ENCODE assay signal across 14 cellular contexts in genomic region chr9:2810424-2811075, GRCh38. TPM values are rescaled to one million over a fixed set of nuclear protein-coding genes. Genes with fewer than 3 reads are reported as not detected.
A peak's percentile ranks its signal among the peaks of the same experiment; 100 is the strongest.
DNase-seq lines count a peak whose midpoint lies in the region; ATAC-seq and TF ChIP-seq lines count a peak whose summit lies in the region.
"Had no signal": no experiment of that assay in that cellular context is flagged by ENCODE, and none has a peak within 500 bp of the region (broad histone marks: within the 10 kb centered on the region; RNA-seq: fewer than 3 reads in every experiment).

No MANE protein-coding gene starts in this region.

- H3K9me3 Mint-ChIP-seq in stimulated activated naive B cell treated with anti-CD40 and anti-IgM and Interleukin-4, amounts not matched to agents 10 μg/mL and 1 μg/mL and 100 μg/mL, for 72 hours, result no peaks in the 10 kb centered on the region
- no peaks in the 10 kb centered on the region for H3K9me3 Mint-ChIP-seq in activated CD8-positive, alpha-beta T cell treated with anti-CD3 and anti-CD28 coated beads for 36 hours
- H3K9me3 Mint-ChIP-seq: CD4-positive, alpha-beta memory T cell; naive B cell had no signal

- peaks cover 32 to 61% of the 10 kb centered on the region in 2 donors for H3K36me3 Mint-ChIP-seq in stimulated activated naive B cell treated with anti-CD40 and anti-IgM and Interleukin-4, amounts not matched to agents 10 μg/mL and 1 μg/mL and 100 μg/mL, for 72 hours
- H3K36me3 Mint-ChIP-seq in activated CD8-positive, alpha-beta T cell treated with anti-CD3 and anti-CD28 coated beads for 36 hours (ENCODE audit: low read depth), result peaks cover 68% of the 10 kb centered on the region

- no peak for TF ChIP-seq CTCF in activated CD8-positive, alpha-beta T cell treated with anti-CD3 and anti-CD28 coated beads for 36 hours (IDR thresholded peaks at IDR 0.05)

- peak overlapping the region; percentile 14; the same call in 1 of the 2 replicates for H3K4me3 ChIP-seq in HUES48 (ENCODE audit: low read depth, low read length)
- no peak overlapping the region for H3K4me3 ChIP-seq in H7 (ENCODE audit: insufficient read depth, low read depth, low read length)

- CTCF ChIA-PET in activated CD8-positive, alpha-beta T cell treated with anti-CD3 and anti-CD28 coated beads for 36 hours (lab: Charles Lee), result no interaction called here

- intact Hi-C loops in activated CD8-positive, alpha-beta T cell treated with anti-CD3 and anti-CD28 coated beads for 36 hours (cut with micrococcal nuclease), result no loop called here

- peak; percentile 69 for DNase-seq in amniotic epithelial cell (ENCODE audit: low read depth)
- DNase-seq in iris pigment epithelial cell (ENCODE audit: low read depth), result peak; percentile 66
- DNase-seq in stimulated activated naive B cell treated with anti-CD40 and anti-IgM and Interleukin-4, amounts not matched to agents 10 μg/mL and 1 μg/mL and 100 μg/mL, for 72 hours, result no peak
- DNase-seq in activated CD8-positive, alpha-beta T cell treated with anti-CD3 and anti-CD28 coated beads for 36 hours, result no peak
- no peak for DNase-seq in dedifferentiated amniotic fluid mesenchymal stem cell (ENCODE audit: extremely low spot score)
- no peak for DNase-seq in H7
- DNase-seq: activated CD8-positive, alpha-beta memory T cell treated with anti-CD3 and anti-CD28 coated beads, Interleukin-2, amount 10 ng/mL, durations not matched to agents 7 days and 5 days; activated naive CD4-positive, alpha-beta T cell treated with anti-CD3 and anti-CD28 coated beads, Interleukin-2, amount 50 U/mL, for 16 hours; CD4-positive, alpha-beta memory T cell; naive B cell; NCI-H2081; NCI-H774 had no signal

- H3K27me3 ChIP-seq in HUES48 (ENCODE audit: control insufficient read depth, insufficient read depth, low read length) (no peaks in the 10 kb centered on the region), H7 (ENCODE audit: control insufficient read depth, insufficient read depth, low read length) (no peaks in the 10 kb centered on the region)

- peak overlapping the region; percentile 25 for H3K27ac Mint-ChIP-seq in stimulated activated naive B cell treated with anti-CD40 and anti-IgM and Interleukin-4, amounts not matched to agents 10 μg/mL and 1 μg/mL and 100 μg/mL, for 72 hours
- no peak overlapping the region for H3K27ac Mint-ChIP-seq in activated CD8-positive, alpha-beta T cell treated with anti-CD3 and anti-CD28 coated beads for 36 hours
- H3K27ac Mint-ChIP-seq: activated CD8-positive, alpha-beta memory T cell treated with anti-CD3 and anti-CD28 coated beads, Interleukin-2, amount 10 ng/mL, durations not matched to agents 7 days and 5 days had no signal

- no peak for ATAC-seq in stimulated activated naive B cell treated with anti-CD40 and anti-IgM and Interleukin-4, amounts not matched to agents 10 μg/mL and 1 μg/mL and 100 μg/mL, for 72 hours (replicated peaks)
- no peak for ATAC-seq in activated CD8-positive, alpha-beta T cell treated with anti-CD3 and anti-CD28 coated beads for 36 hours
- no peak for ATAC-seq in HG03521 (IDR thresholded peaks at IDR 0.05; ENCODE audit: unreplicated experiment)
- ATAC-seq: activated CD8-positive, alpha-beta memory T cell treated with anti-CD3 and anti-CD28 coated beads, Interleukin-2, amount 10 ng/mL, durations not matched to agents 7 days and 5 days had no signal

- peak overlapping the region; percentile 6; the same call in 1 of the 2 replicates for H3K9ac ChIP-seq in HUES48 (ENCODE audit: low read depth, low read length)

- H3K27ac ChIP-seq in HUES48 (ENCODE audit: low read depth, low read length), result peak overlapping the region; percentile 99

- no peaks in the 10 kb centered on the region for H3K4me1 Mint-ChIP-seq in stimulated activated naive B cell treated with anti-CD40 and anti-IgM and Interleukin-4, amounts not matched to agents 10 μg/mL and 1 μg/mL and 100 μg/mL, for 72 hours
- H3K4me1 Mint-ChIP-seq in activated CD8-positive, alpha-beta T cell treated with anti-CD3 and anti-CD28 coated beads for 36 hours (ENCODE audit: low read depth), result peaks cover 3% of the 10 kb centered on the region
- H3K4me1 Mint-ChIP-seq: naive B cell had no signal

- H3K36me3 ChIP-seq in HUES48 (ENCODE audit: control insufficient read depth, insufficient read depth, low read length), result peaks cover 63% of the 10 kb centered on the region
- peaks cover 5% of the 10 kb centered on the region; the same call in 1 of the 2 replicates for H3K36me3 ChIP-seq in H7 (replicated peaks; ENCODE audit: control insufficient read depth, insufficient read depth, low read length)

- no peaks in the 10 kb centered on the region for H3K27me3 Mint-ChIP-seq in stimulated activated naive B cell treated with anti-CD40 and anti-IgM and Interleukin-4, amounts not matched to agents 10 μg/mL and 1 μg/mL and 100 μg/mL, for 72 hours
- no peaks in the 10 kb centered on the region for H3K27me3 Mint-ChIP-seq in activated CD8-positive, alpha-beta T cell treated with anti-CD3 and anti-CD28 coated beads for 36 hours
- H3K27me3 Mint-ChIP-seq: activated CD8-positive, alpha-beta memory T cell treated with anti-CD3 and anti-CD28 coated beads, Interleukin-2, amount 10 ng/mL, durations not matched to agents 7 days and 5 days; CD4-positive, alpha-beta memory T cell; naive B cell had no signal

- no peaks in the 10 kb centered on the region for H3K9me3 ChIP-seq in HUES48 (ENCODE audit: control insufficient read depth, insufficient read depth, low read length)

- H3K4me1 ChIP-seq in HUES48 (ENCODE audit: control insufficient read depth, insufficient read depth, low read length), result peaks cover 68% of the 10 kb centered on the region

- no peak overlapping the region for H3K4me3 Mint-ChIP-seq in stimulated activated naive B cell treated with anti-CD40 and anti-IgM and Interleukin-4, amounts not matched to agents 10 μg/mL and 1 μg/mL and 100 μg/mL, for 72 hours
- no peak overlapping the region for H3K4me3 Mint-ChIP-seq in activated CD8-positive, alpha-beta T cell treated with anti-CD3 and anti-CD28 coated beads for 36 hours
- H3K4me3 Mint-ChIP-seq: activated CD8-positive, alpha-beta memory T cell treated with anti-CD3 and anti-CD28 coated beads, Interleukin-2, amount 10 ng/mL, durations not matched to agents 7 days and 5 days; CD4-positive, alpha-beta memory T cell; naive B cell had no signal

- POLR2A ChIA-PET in activated CD8-positive, alpha-beta T cell treated with anti-CD3 and anti-CD28 coated beads for 36 hours (lab: Charles Lee), result interaction anchor here (1.1 kb wide), 1 partner anchor 12 kb away, joined by 3 read pairs; no protein-coding TSS in a partner anchor

RNA-seq across cellular contexts. Expression of gene PUM3, which starts 33.3 kb away (rescaled TPM):
- 100 to 1,000 TPM; 101 to 106 TPM for total RNA-seq in activated CD8-positive, alpha-beta T cell treated with anti-CD3 and anti-CD28 coated beads for 36 hours
- total RNA-seq in H7 (2014; rRNA removed; shearing (Covaris generic)), result 47.6 and 56.2 TPM in 2 replicates

Comparison
In these comparisons a context has a peak if more than half of its experiments do, and no peak if none do; other contexts are left out.
1. DNase-seq: peak in amniotic epithelial cell (single experiment) and iris pigment epithelial cell (single experiment); none in stimulated activated naive B cell treated with anti-CD40 and anti-IgM and Interleukin-4, amounts not matched to agents 10 μg/mL and 1 μg/mL and 100 μg/mL, for 72 hours (single experiment), activated CD8-positive, alpha-beta T cell treated with anti-CD3 and anti-CD28 coated beads for 36 hours (single experiment), dedifferentiated amniotic fluid mesenchymal stem cell (single experiment) and H7 (single experiment).